ENCODE assay signal across 13 cellular contexts in the genomic region with DNA sequence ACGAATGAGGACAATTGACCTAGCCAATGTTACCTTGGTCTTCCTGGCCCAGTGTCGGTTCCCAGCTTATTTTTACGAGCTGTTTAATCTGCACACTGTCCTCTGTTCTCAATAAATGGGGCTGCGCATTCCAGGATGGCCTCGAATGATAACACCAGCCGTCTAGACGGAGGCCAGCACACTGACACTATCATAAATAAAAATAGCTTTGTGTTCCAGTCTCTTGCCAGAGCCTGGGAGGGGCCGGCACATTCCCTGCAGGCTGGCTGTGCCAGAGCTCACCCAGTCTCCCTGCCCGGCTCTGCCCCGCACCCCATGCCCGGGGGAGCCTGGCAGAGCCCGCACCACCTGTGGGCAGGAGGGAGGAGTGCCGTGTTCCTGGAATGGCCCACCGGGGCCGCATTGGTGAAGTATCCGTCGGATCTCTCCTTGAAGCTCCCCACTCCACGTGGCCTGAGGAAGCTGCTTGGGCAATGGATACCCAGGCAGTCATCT.
DNase-seq lines count a peak whose midpoint lies in the region; ATAC-seq and TF ChIP-seq lines count a peak whose summit lies in the region.
"Had no signal": no experiment of that assay in that cellular context is flagged by ENCODE, and none has a peak within 500 bp of the region (broad histone marks: within the 10 kb centered on the region; RNA-seq: fewer than 3 reads in every experiment).

No MANE protein-coding gene starts in this region.

- no peaks in the 10 kb centered on the region for H3K36me3 ChIP-seq in ascending aorta
- no peaks in the 10 kb centered on the region for H3K36me3 ChIP-seq in vagina

- H3K9me3 ChIP-seq in ascending aorta = no peaks in the 10 kb centered on the region
- H3K9me3 ChIP-seq in vagina = no peaks in the 10 kb centered on the region

- peak overlapping the region; percentile 88 to 92 for H3K27ac ChIP-seq in ascending aorta
- peak overlapping the region; percentile 23 for H3K27ac ChIP-seq in vagina

- no peak for TF ChIP-seq POLR2A in vagina (IDR thresholded peaks at IDR 0.05)

- no peak overlapping the region for H3K4me3 ChIP-seq in ascending aorta
- H3K4me3 ChIP-seq in vagina = no peak overlapping the region

- ATAC-seq in left ventricle myocardium superior = peak; percentile 95
- no peak for ATAC-seq in GM18517 (IDR thresholded peaks at IDR 0.05; ENCODE audit: unreplicated experiment)
- no peak for ATAC-seq in HG02588 (IDR thresholded peaks at IDR 0.05; ENCODE audit: unreplicated experiment)

- DNase-seq in ascending aorta (ENCODE audit: low spot score in 2 of 2) (peak in 1 of 2 donors; percentile 79), left ventricle myocardium superior (peak; percentile 87), occipital lobe (lab: John Stamatoyannopoulos, UW) (peak; percentile 40), vagina (ENCODE audit: extremely low spot score in 2 of 2) (no peak), SW 1271 (lab: John Stamatoyannopoulos, UW) (no peak)
- DNase-seq: activated CD4-positive, alpha-beta memory T cell treated with anti-CD3 and anti-CD28 coated beads for 36 hours; activated naive CD4-positive, alpha-beta T cell treated with anti-CD3 and anti-CD28 coated beads, Interleukin-2, amount 50 U/mL, for 16 hours; EL; H9; MM.1S; NCI-H446 treated with DMSO at 0.1 percent for 48 hours had no signal

- TF ChIP-seq CTCF in ascending aorta (IDR thresholded peaks at IDR 0.05) = peak in 1 of 3 experiments; percentile 9
- no peak for TF ChIP-seq CTCF in vagina (IDR thresholded peaks at IDR 0.05)

- no peaks in the 10 kb centered on the region for H3K27me3 ChIP-seq in ascending aorta
- H3K27me3 ChIP-seq in vagina = no peaks in the 10 kb centered on the region

- intact Hi-C loops in ascending aorta (cut with DNase I) (no loop called here), left ventricle myocardium superior (cut with micrococcal nuclease) (no loop called here), vagina (cut with DNase I) (no loop called here)

- H3K4me1 ChIP-seq in ascending aorta (peaks cover 18 to 38% of the 10 kb centered on the region in 2 donors), vagina (peaks cover 30% of the 10 kb centered on the region)

Comparison
In these comparisons a context has a peak if more than half of its experiments do, and no peak if none do; other contexts are left out.
1. DNase-seq: peak in left ventricle myocardium superior (single experiment) and occipital lobe (single experiment); none in vagina (0 of 2) and SW 1271 (0 of 2).